In the genomic region with DNA sequence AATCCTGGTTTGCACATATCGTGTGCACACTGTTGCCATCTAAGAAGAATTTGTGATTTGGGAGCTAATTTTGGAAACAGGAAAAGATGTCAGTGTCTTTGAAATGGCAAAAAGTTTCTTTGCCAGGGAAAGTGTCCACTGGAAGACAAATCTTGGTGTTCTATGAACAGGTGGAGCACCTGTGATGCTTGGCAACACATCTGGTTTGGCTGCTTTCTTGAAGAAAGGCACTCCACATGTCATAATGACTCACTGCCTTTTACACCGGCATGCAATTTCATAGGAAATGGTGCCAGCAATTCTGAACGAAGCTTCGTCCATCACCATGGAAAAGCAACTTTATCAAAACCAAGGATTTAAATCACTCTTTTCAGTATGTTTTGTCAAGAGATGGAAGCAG, we compare ENCODE assay signal across 17 cellular contexts.
DNase-seq lines count a peak whose midpoint lies in the region; ATAC-seq and TF ChIP-seq lines count a peak whose summit lies in the region.
"Had no signal": no experiment of that assay in that cellular context is flagged by ENCODE, and none has a peak within 500 bp of the region (broad histone marks: within the 10 kb centered on the region; RNA-seq: fewer than 3 reads in every experiment).

No MANE protein-coding gene starts in this region.

- BruUV-seq in MCF 10A (replicated peaks; lab: Mats Ljungman, UMichigan) = no TSS peak

- H3K27ac Mint-ChIP-seq in MCF 10A (ENCODE audit: low read depth, unreplicated experiment) = no peak overlapping the region
- H3K27ac Mint-ChIP-seq: CD8-positive, alpha-beta T cell; IgD-negative memory B cell had no signal

- CTCF ChIA-PET in MCF 10A (lab: Yijun Ruan, JAX) = no interaction called here

- no peaks in the 10 kb centered on the region for H3K9me3 Mint-ChIP-seq in MCF 10A (ENCODE audit: unreplicated experiment)
- H3K9me3 Mint-ChIP-seq: CD8-positive, alpha-beta T cell had no signal

- no peaks in the 10 kb centered on the region for H3K9me3 ChIP-seq in breast epithelium
- H3K9me3 ChIP-seq: BLaER1, SJCRH30 had no signal

- H3K27me3 ChIP-seq in breast epithelium = no peaks in the 10 kb centered on the region
- H3K27me3 ChIP-seq: BLaER1, SJCRH30 had no signal

- H3K27ac ChIP-seq in breast epithelium = no peak overlapping the region
- H3K27ac ChIP-seq: BLaER1, SJCRH30 had no signal

- ATAC-seq in Right ventricle myocardium superior (ENCODE audit: poor library complexity) = no peak
- ATAC-seq: CD8-positive, alpha-beta T cell had no signal

- DNase-seq in MCF 10A (ENCODE audit: unreplicated experiment) = peak; percentile 47
- DNase-seq in breast epithelium (ENCODE audit: low spot score in 2 of 2) = no peak
- DNase-seq in NCI-H69 (lab: John Stamatoyannopoulos, UW) = peak; percentile 49
- peak; percentile 83 for DNase-seq in epithelial cell of esophagus (ENCODE audit: low read depth)
- no peak for DNase-seq in pons (ENCODE audit: low spot score)
- no peak for DNase-seq in Right ventricle myocardium superior
- DNase-seq in hepatic stellate cell (ENCODE audit: low spot score) = no peak
- no peak for DNase-seq in islet precursor cell
- DNase-seq: CD8-positive, alpha-beta T cell; MV-4-11; NCI-H1436; NCI-H2029 treated with DMSO at 0.1 percent for 48 hours; NCI-H226; NCI-H526; SJCRH30 had no signal

- H3K4me1 ChIP-seq in breast epithelium = no peaks in the 10 kb centered on the region

- peaks cover 22% of the 10 kb centered on the region for H3K27me3 Mint-ChIP-seq in MCF 10A (ENCODE audit: insufficient read depth, unreplicated experiment)
- H3K27me3 Mint-ChIP-seq: IgD-negative memory B cell had no signal

- H3K36me3 ChIP-seq in breast epithelium = no peaks in the 10 kb centered on the region
- H3K36me3 ChIP-seq: BLaER1, SJCRH30 had no signal

- POLR2A ChIA-PET in MCF 10A (lab: Yijun Ruan, JAX) = no interaction called here

- H3K4me3 ChIP-seq in breast epithelium = no peak overlapping the region
- no peak overlapping the region for H3K4me3 ChIP-seq in epithelial cell of esophagus (ENCODE audit: low read length)
- H3K4me3 ChIP-seq: BLaER1, SJCRH30 had no signal

- H3K4me1 Mint-ChIP-seq in MCF 10A (ENCODE audit: insufficient read depth, unreplicated experiment) = no peaks in the 10 kb centered on the region
- H3K4me1 Mint-ChIP-seq: IgD-negative memory B cell had no signal

- TF ChIP-seq POLR2A in breast epithelium (IDR thresholded peaks at IDR 0.05) = no peak

- H3K4me3 Mint-ChIP-seq in MCF 10A (ENCODE audit: unreplicated experiment) = no peak overlapping the region
- H3K4me3 Mint-ChIP-seq: CD8-positive, alpha-beta T cell; IgD-negative memory B cell had no signal

- H3K36me3 Mint-ChIP-seq in MCF 10A (ENCODE audit: insufficient read depth, unreplicated experiment) = no peaks in the 10 kb centered on the region
- H3K36me3 Mint-ChIP-seq: CD8-positive, alpha-beta T cell; IgD-negative memory B cell had no signal

- TF ChIP-seq CTCF in MCF 10A (IDR thresholded peaks at IDR 0.05; ENCODE audit: unreplicated experiment) (no peak), breast epithelium (IDR thresholded peaks at IDR 0.05) (no peak), epithelial cell of esophagus (IDR thresholded peaks at IDR 0.05; ENCODE audit: insufficient read depth, low read depth, low read length, missing control alignments) (no peak)

- intact Hi-C loops in MCF 10A (cut with micrococcal nuclease) (no loop called here), breast epithelium (cut with DNase I; ENCODE audit: low total_unique reads) (no loop called here), Right ventricle myocardium superior (cut with DNase I) (no loop called here)

Comparison
In these comparisons a context has a peak if more than half of its experiments do, and no peak if none do; other contexts are left out.
1. DNase-seq: peak in MCF 10A (single experiment), NCI-H69 (single experiment) and epithelial cell of esophagus (single experiment); none in breast epithelium (0 of 2), pons (single experiment), Right ventricle myocardium superior (single experiment), hepatic stellate cell (single experiment) and islet precursor cell (single experiment).